8 cellular contexts compared by ENCODE assay signal in genomic region chr19:47186337-47187022, GRCh38. TPM values are rescaled to one million over a fixed set of nuclear protein-coding genes. Genes with fewer than 3 reads are reported as not detected.
A peak's percentile ranks its signal among the peaks of the same experiment; 100 is the strongest.
DNase-seq lines count a peak whose midpoint lies in the region; ATAC-seq and TF ChIP-seq lines count a peak whose summit lies in the region.

No MANE protein-coding gene starts in this region.

- no peak overlapping the region for H2AK5ac ChIP-seq in H9 (ENCODE audit: insufficient read length, low read length)

- H3K56ac ChIP-seq in H9 (ENCODE audit: insufficient read length, low read depth, low read length) = no peak overlapping the region

- no peak overlapping the region for H4K5ac ChIP-seq in H9 (ENCODE audit: insufficient read length, low read depth, low read length)

- H3K36me3 Mint-ChIP-seq in H9 (ENCODE audit: insufficient read depth in 1 of 3, low read depth in 3 of 3) = peaks cover 38 to 73% (median 60%) of the 10 kb centered on the region in 3 experiments
- H3K36me3 Mint-ChIP-seq in WTC11 = peaks cover 41% of the 10 kb centered on the region

- H3K79me1 ChIP-seq in H9 (ENCODE audit: insufficient read depth, low read depth, low read length, poor library complexity, severe bottlenecking) = peaks cover 8% of the 10 kb centered on the region

- no peak overlapping the region for H4K91ac ChIP-seq in H9 (ENCODE audit: insufficient read length, low read depth, low read length)

- intact Hi-C loops in aorta (cut with DNase I) = no loop called here

- no peak overlapping the region for H2BK12ac ChIP-seq in H9 (ENCODE audit: insufficient read length, low read depth, low read length)

- no peaks in the 10 kb centered on the region for H3K27me3 ChIP-seq in H9 (ENCODE audit: insufficient read depth, low read length)
- H3K27me3 ChIP-seq in ectodermal cell (ENCODE audit: control insufficient read depth, insufficient read depth, low read length, poor library complexity, severe bottlenecking) = no peaks in the 10 kb centered on the region
- no peaks in the 10 kb centered on the region for H3K27me3 ChIP-seq in aorta (ENCODE audit: control insufficient read depth in 1 of 2, insufficient read depth in 2 of 2, low read length in 1 of 2)

- no peaks in the 10 kb centered on the region for H3K23me2 ChIP-seq in H9 (ENCODE audit: insufficient read length, low read depth, low read length, poor library complexity, severe bottlenecking)

- H3K27ac ChIP-seq in H9 (ENCODE audit: insufficient read length, low read depth, low read length) (no peak overlapping the region), ectodermal cell (ENCODE audit: insufficient read depth, low read depth, low read length, poor library complexity, severe bottlenecking) (peak overlapping the region; percentile 33), aorta (ENCODE audit: low read depth in 1 of 2, low read length in 2 of 2) (no peak overlapping the region)

- H3K4me1 ChIP-seq in H9 (ENCODE audit: insufficient read depth, low read length) = no peaks in the 10 kb centered on the region
- peaks cover 9% of the 10 kb centered on the region for H3K4me1 ChIP-seq in ectodermal cell (ENCODE audit: control insufficient read depth, insufficient read depth, low read length)
- no peaks in the 10 kb centered on the region for H3K4me1 ChIP-seq in aorta (ENCODE audit: control insufficient read depth in 1 of 2, insufficient read depth in 2 of 2, low read length in 2 of 2)

- H3T11ph ChIP-seq in H9 (ENCODE audit: low read length) = no peak overlapping the region

- H3K79me2 ChIP-seq in H9 (ENCODE audit: insufficient read depth, low read length) = 0 out of 2 replicates have a peak, but pooled peaks cover 1% of the 10 kb centered on the region

- peak; percentile 49 for ATAC-seq in WTC11
- no peak for ATAC-seq in aorta (ENCODE audit: low FRiP score)

- H2BK120ac ChIP-seq in H9 (ENCODE audit: low read depth, low read length, poor library complexity, severe bottlenecking) = no peak overlapping the region

- H3K9me3 Mint-ChIP-seq in H9 = no peaks in the 10 kb centered on the region
- H3K9me3 Mint-ChIP-seq in WTC11 = no peaks in the 10 kb centered on the region

- H2BK15ac ChIP-seq in H9 (ENCODE audit: low read depth, low read length) = no peak overlapping the region

- H3K4me1 Mint-ChIP-seq in H9 (peaks cover 7 to 12% of the 10 kb centered on the region in 2 experiments), WTC11 (peaks cover 13% of the 10 kb centered on the region; the same call in 1 of the 2 replicates)

- no peak overlapping the region for H3K4me3 Mint-ChIP-seq in H9
- no peak overlapping the region for H3K4me3 Mint-ChIP-seq in WTC11

- no peak overlapping the region for H4K8ac ChIP-seq in H9 (replicated peaks; ENCODE audit: insufficient read length, low read depth, low read length)

- H2BK5ac ChIP-seq in H9 (ENCODE audit: insufficient read length, low read length) = no peak overlapping the region

- H3K18ac ChIP-seq in H9 (ENCODE audit: insufficient read length, low read depth, low read length) = no peak overlapping the region

- no peaks in the 10 kb centered on the region for H4K20me1 ChIP-seq in H9 (ENCODE audit: control insufficient read depth, insufficient read depth, insufficient read length)

- WGBS in H9 (ENCODE audit: extremely low coverage, insufficient read length, low lambda C conversion rate) = no CpG with 5 or more reads among the region's 15 CpGs
- WGBS in ectodermal cell, 2 experiments = 92% methylated on average over 15 of the region's 15 CpGs
- WGBS in aorta, 2 donors = 80 to 83% methylated on average over 15 of the region's 15 CpGs

- CTCF ChIA-PET in WTC11 (lab: Charles Lee) = interaction anchor here (0.5 to 2.5 kb wide), 7 partner anchors 24 to 109 kb away, joined by 3 to 13 read pairs (median 4); no protein-coding TSS in a partner anchor

- H3K14ac ChIP-seq in H9 (ENCODE audit: insufficient read depth, low read length) = no peak overlapping the region

- H3K23ac ChIP-seq in H9 (ENCODE audit: insufficient read length, low read depth, low read length) = no peak overlapping the region

- H3K36me3 ChIP-seq in ectodermal cell (ENCODE audit: control insufficient read depth, insufficient read depth, low read length) (peaks cover 13% of the 10 kb centered on the region), aorta (ENCODE audit: control insufficient read depth in 1 of 2, insufficient read depth in 2 of 2, low read length in 1 of 2) (no peaks in the 10 kb centered on the region)

- H3K4ac ChIP-seq in H9 (ENCODE audit: low read depth, low read length) = no peak overlapping the region

- POLR2A ChIA-PET in WTC11 (lab: Charles Lee) = no interaction called here

- no peaks in the 10 kb centered on the region for H3K27me3 Mint-ChIP-seq in H9 (ENCODE audit: low read depth)
- no peaks in the 10 kb centered on the region for H3K27me3 Mint-ChIP-seq in WTC11 (ENCODE audit: low read depth)

- TF ChIP-seq CTCF in GM12865 (IDR thresholded peaks at IDR 0.05; ENCODE audit: insufficient read depth, low read depth, low read length, missing control alignments) = no peak
- no peak for TF ChIP-seq CTCF in H9 (conservative IDR thresholded peaks at IDR 0.05)
- no peak for TF ChIP-seq CTCF in WTC11 (IDR thresholded peaks at IDR 0.05)

- no peak overlapping the region for H3K9ac ChIP-seq in H9 (ENCODE audit: extremely low read depth, insufficient read length, low read length)

- peak; percentile 92 for DNase-seq in GM12865 (ENCODE audit: low read depth)
- DNase-seq in H9 = no peak
- DNase-seq in WTC11 (ENCODE audit: low spot score) = no peak
- DNase-seq in stimulated activated CD8-positive, alpha-beta memory T cell treated with anti-CD3 and anti-CD28 coated beads, Interleukin-4, amount 100 ng/mL, for 4 hours (ENCODE audit: low read depth in 2 of 2, low spot score in 1 of 2) = peak; percentile 46 to 78
- no peak for DNase-seq in occipital lobe (lab: John Stamatoyannopoulos, UW)
- no peak for DNase-seq in mucosa of gallbladder (ENCODE audit: low spot score)
- DNase-seq in aorta = no peak

- H3K27ac Mint-ChIP-seq in H9 (peak overlapping the region; percentile 79 to 85 (median 85)), WTC11 (peak overlapping the region; percentile 50)

- no peak overlapping the region for H2BK20ac ChIP-seq in H9 (ENCODE audit: low read depth, low read length, poor library complexity, severe bottlenecking)

- no peaks in the 10 kb centered on the region for H3K9me3 ChIP-seq in H9 (ENCODE audit: control insufficient read depth, low read depth, low read length)
- H3K9me3 ChIP-seq in ectodermal cell (ENCODE audit: control insufficient read depth, low read length) = no peaks in the 10 kb centered on the region
- no peaks in the 10 kb centered on the region for H3K9me3 ChIP-seq in aorta (ENCODE audit: control insufficient read depth, low read length)

- H3K4me2 ChIP-seq in H9 (ENCODE audit: insufficient read depth, insufficient read length, low read length) = no peak overlapping the region

- H2AFZ ChIP-seq in H9 (ENCODE audit: low read length) = no peak overlapping the region

- H3K4me3 ChIP-seq in GM12865 (ENCODE audit: low read depth, low read length) (peak overlapping the region; percentile 27; the same call in 1 of the 2 replicates), ectodermal cell (ENCODE audit: insufficient read depth, low read depth, low read length) (no peak overlapping the region), aorta (ENCODE audit: low read length in 2 of 2) (no peak overlapping the region)

TF ChIP-seq in WTC11, 78 proteins besides CTCF, POLR2A, EP300 and RAD21 (continues in another document):
- TF ChIP-seq NFE2L1 (CRISPR knock-in tag; IDR thresholded peaks at IDR 0.05) (no peak), FOXK1 (CRISPR knock-in tag; IDR thresholded peaks at IDR 0.05) (no peak), ATF1 (CRISPR knock-in tag; IDR thresholded peaks at IDR 0.05) (no peak), ELF4 (CRISPR knock-in tag; IDR thresholded peaks at IDR 0.05; ENCODE audit: low read depth) (no peak), NFYB (CRISPR knock-in tag; conservative IDR thresholded peaks at IDR 0.05; ENCODE audit: low read depth) (no peak), TCF7 (CRISPR knock-in tag; IDR thresholded peaks at IDR 0.05; ENCODE audit: low read depth) (no peak), GABPB1 (CRISPR knock-in tag; IDR thresholded peaks at IDR 0.05) (no peak), MLX (CRISPR knock-in tag; IDR thresholded peaks at IDR 0.05) (no peak), CREB1 (CRISPR knock-in tag; IDR thresholded peaks at IDR 0.05) (no peak), MYBL2 (CRISPR knock-in tag; IDR thresholded peaks at IDR 0.05) (no peak), JUN (CRISPR knock-in tag; IDR thresholded peaks at IDR 0.05) (no peak)

RNA-seq across cellular contexts. Expression of gene BBC3, which starts 44.5 kb away (rescaled TPM):
- total RNA-seq in H9 (2021) = 23.2 and 24.8 TPM in 2 replicates
- total RNA-seq in WTC11 (2021) = 29.4 to 49.5 TPM (median 32.2 TPM) in 3 replicates
- 17.5 TPM for polyA plus RNA-seq in ectodermal cell (2013, experiment 1 of 4)
- polyA plus RNA-seq in ectodermal cell (2013, experiment 2 of 4) = 15.1 TPM
- polyA plus RNA-seq in ectodermal cell (2013, experiment 3 of 4) = 14.1 TPM
- polyA plus RNA-seq in ectodermal cell (2013, experiment 4 of 4) = 15.8 TPM
- total RNA-seq in occipital lobe = 13.4 TPM
- 11.2 TPM for total RNA-seq in mucosa of gallbladder
- total RNA-seq in aorta = 1 to 10 TPM; 8.0 to 8.6 TPM
- polyA plus RNA-seq in aorta = 1 to 10 TPM; 6.1 TPM

RNA-seq across cellular contexts. Expression of gene SAE1, which starts 55.8 kb away (rescaled TPM):
- 232 and 234 TPM in 2 replicates for total RNA-seq in H9 (2021)
- total RNA-seq in WTC11 (2021) = 215 to 224 TPM (median 221 TPM) in 3 replicates
- polyA plus RNA-seq in ectodermal cell (2013, experiment 1 of 4) = 289 TPM
- polyA plus RNA-seq in ectodermal cell (2013, experiment 2 of 4) = 274 TPM
- polyA plus RNA-seq in ectodermal cell (2013, experiment 3 of 4) = 187 TPM
- 206 TPM for polyA plus RNA-seq in ectodermal cell (2013, experiment 4 of 4)
- 76.3 TPM for total RNA-seq in occipital lobe
- 57.4 TPM for total RNA-seq in mucosa of gallbladder
- total RNA-seq in aorta = 10 to 100 TPM; 44.5 to 64.9 TPM
- polyA plus RNA-seq in aorta = 10 to 100 TPM; 49.5 to 59.0 TPM

Comparison
In these comparisons a context has a peak if more than half of its experiments do, and no peak if none do; other contexts are left out.
1. DNase-seq: peak in GM12865 (single experiment) and stimulated activated CD8-positive, alpha-beta memory T cell treated with anti-CD3 and anti-CD28 coated beads, Interleukin-4, amount 100 ng/mL, for 4 hours (2 of 2); none in H9 (single experiment), WTC11 (single experiment), occipital lobe (single experiment), mucosa of gallbladder (single experiment) and aorta (0 of 2).